ENCODE assay signal across 20 cellular contexts in the genomic region with DNA sequence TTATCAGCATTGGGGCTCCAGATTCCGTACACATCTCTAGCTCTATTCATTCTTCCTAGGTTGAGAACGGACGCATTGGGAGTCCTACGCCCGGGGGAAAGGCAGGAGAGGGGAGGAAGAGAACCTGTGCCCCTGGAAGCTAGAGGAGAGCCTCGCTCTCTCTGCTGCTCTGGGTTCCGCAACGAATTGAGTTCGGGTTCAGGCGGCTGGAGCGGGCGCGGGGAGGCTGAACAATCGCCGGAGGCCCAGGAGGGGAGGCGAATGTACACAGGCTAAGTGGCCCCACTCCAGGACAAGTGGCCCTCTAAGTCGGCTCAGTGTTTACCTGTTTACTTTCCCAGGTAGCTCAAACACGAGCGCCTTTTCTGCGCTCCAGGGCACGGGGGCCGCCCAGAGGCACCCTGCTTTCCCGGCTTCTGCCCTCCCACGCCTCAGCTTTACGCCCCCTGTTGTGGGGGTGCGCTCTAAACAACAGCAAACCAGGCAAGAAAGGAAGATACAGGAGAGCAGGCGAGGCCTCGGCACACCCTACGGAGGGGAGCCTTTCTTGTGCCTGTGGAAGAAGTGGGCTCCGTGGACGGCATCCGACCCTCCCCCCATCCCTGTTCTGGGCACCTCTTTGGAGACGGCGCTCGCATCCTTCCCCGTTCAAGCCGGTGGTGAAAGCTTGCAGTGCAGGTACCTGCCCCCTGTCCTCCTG. TPM values are rescaled to one million over a fixed set of nuclear protein-coding genes. Genes with fewer than 3 reads are reported as not detected.
DNase-seq lines count a peak whose midpoint lies in the region; ATAC-seq and TF ChIP-seq lines count a peak whose summit lies in the region.
"Had no signal": no experiment of that assay in that cellular context is flagged by ENCODE, and none has a peak within 500 bp of the region (broad histone marks: within the 10 kb centered on the region; RNA-seq: fewer than 3 reads in every experiment).

No MANE protein-coding gene starts in this region.

- no peak overlapping the region for H3K9ac ChIP-seq in iPS-15b (ENCODE audit: low read depth, low read length)

- ATAC-seq in stimulated activated naive CD8-positive, alpha-beta T cell treated with anti-CD3 and anti-CD28 coated beads, Interleukin-15, amount 100 ng/mL, for 72 hours, result peak; percentile 31
- ATAC-seq in stimulated activated naive CD8-positive, alpha-beta T cell treated with anti-CD3 and anti-CD28 coated beads, Interleukin-15, Interleukin-2, amounts not matched to agents 100 U/mL and 50 U/mL, for 24 hours, result no peak
- ATAC-seq in upper lobe of right lung (peak; percentile 87), HG03571 (IDR thresholded peaks at IDR 0.05; ENCODE audit: unreplicated experiment) (no peak), HG02840 (IDR thresholded peaks at IDR 0.05; ENCODE audit: low FRiP score, unreplicated experiment) (no peak)
- ATAC-seq: esophagus mucosa, GM12878, heart right ventricle had no signal

- H3K27ac ChIP-seq in upper lobe of right lung, result no peak overlapping the region
- H3K27ac ChIP-seq: heart right ventricle, prostate gland had no signal

- H3K4me1 ChIP-seq in iPS-15b (ENCODE audit: control insufficient read depth, insufficient read depth, low read length) (peaks cover 12% of the 10 kb centered on the region), upper lobe of right lung (peaks cover 24% of the 10 kb centered on the region)
- H3K4me1 ChIP-seq: BE2C had no signal

- peak overlapping the region in 1 of 2 donors; percentile 80 for H3K27ac Mint-ChIP-seq in stimulated activated naive CD8-positive, alpha-beta T cell treated with anti-CD3 and anti-CD28 coated beads, Interleukin-15, amount 100 ng/mL, for 72 hours

- peak overlapping the region; percentile 41 for H3K4me3 ChIP-seq in iPS-15b (ENCODE audit: low read depth, low read length)
- no peak overlapping the region for H3K4me3 ChIP-seq in upper lobe of right lung
- H3K4me3 ChIP-seq: GM12878, prostate gland had no signal

- H3K4me3 Mint-ChIP-seq in stimulated activated naive CD8-positive, alpha-beta T cell treated with anti-CD3 and anti-CD28 coated beads, Interleukin-15, amount 100 ng/mL, for 72 hours, result peak overlapping the region; percentile 63 to 64

- peaks cover 94% of the 10 kb centered on the region for H3K27me3 Mint-ChIP-seq in stimulated activated naive CD8-positive, alpha-beta T cell treated with anti-CD3 and anti-CD28 coated beads, Interleukin-15, amount 100 ng/mL, for 72 hours

- H3K4me1 Mint-ChIP-seq in stimulated activated naive CD8-positive, alpha-beta T cell treated with anti-CD3 and anti-CD28 coated beads, Interleukin-15, amount 100 ng/mL, for 72 hours, result peaks cover 85% of the 10 kb centered on the region

- no peak for TF ChIP-seq CTCF in upper lobe of right lung (IDR thresholded peaks at IDR 0.05)

- DNase-seq in stimulated activated naive CD8-positive, alpha-beta T cell treated with anti-CD3 and anti-CD28 coated beads, Interleukin-15, amount 100 ng/mL, for 72 hours, result no peak
- DNase-seq in stimulated activated naive CD8-positive, alpha-beta T cell treated with anti-CD3 and anti-CD28 coated beads, Interleukin-15, Interleukin-2, amounts not matched to agents 100 U/mL and 50 U/mL, for 24 hours, result no peak
- DNase-seq in NCI-H2029 treated with DMSO at 0.1 percent for 48 hours (lab: John Stamatoyannopoulos, UW) (peak; percentile 82), upper lobe of right lung (peak; percentile 86), D341Med (ENCODE audit: low spot score) (no peak)
- DNase-seq: activated CD4-positive, alpha-beta T cell treated with anti-CD3 and anti-CD28 coated beads for 4 hours; activated T-cell treated with anti-CD3 and anti-CD28 coated beads, Interleukin-2, amount 50 U/mL, for 1 hour; BE2C; heart right ventricle; MM.1S; T-cell had no signal

- no peaks in the 10 kb centered on the region for H3K9me3 Mint-ChIP-seq in stimulated activated naive CD8-positive, alpha-beta T cell treated with anti-CD3 and anti-CD28 coated beads, Interleukin-15, amount 100 ng/mL, for 72 hours
- H3K9me3 Mint-ChIP-seq: T-cell had no signal

- intact Hi-C loops in upper lobe of right lung (cut with DNase I), result no loop called here

- no peaks in the 10 kb centered on the region for H3K9me3 ChIP-seq in iPS-15b (ENCODE audit: control insufficient read depth, insufficient read depth, low read length)
- H3K9me3 ChIP-seq in upper lobe of right lung, result no peaks in the 10 kb centered on the region
- H3K9me3 ChIP-seq: BE2C, heart right ventricle, prostate gland had no signal

- H3K27me3 ChIP-seq in iPS-15b (ENCODE audit: control insufficient read depth, insufficient read depth, low read length) (peaks cover 79% of the 10 kb centered on the region), upper lobe of right lung (peaks cover 100% of the 10 kb centered on the region)

- H3K36me3 ChIP-seq in iPS-15b (ENCODE audit: control insufficient read depth, insufficient read depth, low read length) (no peaks in the 10 kb centered on the region), upper lobe of right lung (no peaks in the 10 kb centered on the region)
- H3K36me3 ChIP-seq: BE2C, heart right ventricle, prostate gland had no signal

RNA-seq across cellular contexts. Expression of a gene that starts 4.6 kb away (rescaled TPM):
- total RNA-seq in upper lobe of right lung, result not detected
- total RNA-seq: esophagus mucosa, GM12878, heart right ventricle, kidney epithelial cell, NCI-H460, RPMI7951, T-cell had no signal

Comparison
In these comparisons a context has a peak if more than half of its experiments do, and no peak if none do; other contexts are left out.
1. ATAC-seq: peak in stimulated activated naive CD8-positive, alpha-beta T cell treated with anti-CD3 and anti-CD28 coated beads, Interleukin-15, amount 100 ng/mL, for 72 hours (single experiment) and upper lobe of right lung (single experiment); none in stimulated activated naive CD8-positive, alpha-beta T cell treated with anti-CD3 and anti-CD28 coated beads, Interleukin-15, Interleukin-2, amounts not matched to agents 100 U/mL and 50 U/mL, for 24 hours (single experiment), HG03571 (single experiment) and HG02840 (single experiment).
2. DNase-seq: peak in NCI-H2029 treated with DMSO at 0.1 percent for 48 hours (single experiment) and upper lobe of right lung (single experiment); none in stimulated activated naive CD8-positive, alpha-beta T cell treated with anti-CD3 and anti-CD28 coated beads, Interleukin-15, amount 100 ng/mL, for 72 hours (0 of 2), stimulated activated naive CD8-positive, alpha-beta T cell treated with anti-CD3 and anti-CD28 coated beads, Interleukin-15, Interleukin-2, amounts not matched to agents 100 U/mL and 50 U/mL, for 24 hours (single experiment) and D341Med (single experiment).